9 cellular contexts compared by ENCODE assay signal in genomic region chr3:106566277-106566676, GRCh38.
A peak's percentile ranks its signal among the peaks of the same experiment; 100 is the strongest.
DNase-seq lines count a peak whose midpoint lies in the region; TF ChIP-seq lines count a peak whose summit lies in the region.
"Had no signal": no experiment of that assay in that cellular context is flagged by ENCODE, and none has a peak within 500 bp of the region (broad histone marks: within the 10 kb centered on the region; RNA-seq: fewer than 3 reads in every experiment).

No MANE protein-coding gene starts in this region.

- peaks cover 3% of the 10 kb centered on the region for H3K4me1 Mint-ChIP-seq in activated CD4-positive, alpha-beta memory T cell treated with anti-CD3 and anti-CD28 coated beads for 36 hours (ENCODE audit: low read depth)
- peaks cover 2% of the 10 kb centered on the region for H3K4me1 Mint-ChIP-seq in activated CD4-positive, alpha-beta memory T cell treated with anti-CD3 and anti-CD28 coated beads, Interleukin-2, amount 10 ng/mL, durations not matched to agents 7 days and 5 days
- H3K4me1 Mint-ChIP-seq in osteocyte (ENCODE audit: unreplicated experiment), result peaks cover 8% of the 10 kb centered on the region
- H3K4me1 Mint-ChIP-seq: brain had no signal

- TF ChIP-seq CTCF in osteocyte (IDR thresholded peaks at IDR 0.05), result peak; percentile 19

- CTCF ChIA-PET in activated CD4-positive, alpha-beta memory T cell treated with anti-CD3 and anti-CD28 coated beads for 36 hours (lab: Charles Lee), result no interaction called here
- CTCF ChIA-PET in activated CD4-positive, alpha-beta memory T cell treated with anti-CD3 and anti-CD28 coated beads, Interleukin-2, amount 10 ng/mL, durations not matched to agents 7 days and 5 days (lab: Charles Lee), result no interaction called here

- H3K27me3 ChIP-seq in H7 (ENCODE audit: control insufficient read depth, insufficient read depth, low read length), result no peaks in the 10 kb centered on the region

- H3K36me3 ChIP-seq in H7 (replicated peaks; ENCODE audit: control insufficient read depth, insufficient read depth, low read length), result no peaks in the 10 kb centered on the region

- no peak overlapping the region for H3K4me3 ChIP-seq in H7 (ENCODE audit: insufficient read depth, low read depth, low read length)

- H3K4me3 Mint-ChIP-seq in activated CD4-positive, alpha-beta memory T cell treated with anti-CD3 and anti-CD28 coated beads for 36 hours, result no peak overlapping the region
- H3K4me3 Mint-ChIP-seq in activated CD4-positive, alpha-beta memory T cell treated with anti-CD3 and anti-CD28 coated beads, Interleukin-2, amount 10 ng/mL, durations not matched to agents 7 days and 5 days, result no peak overlapping the region
- H3K4me3 Mint-ChIP-seq in osteocyte (ENCODE audit: unreplicated experiment), result no peak overlapping the region
- H3K4me3 Mint-ChIP-seq: brain had no signal

- H3K36me3 Mint-ChIP-seq in activated CD4-positive, alpha-beta memory T cell treated with anti-CD3 and anti-CD28 coated beads for 36 hours, result no peaks in the 10 kb centered on the region
- no peaks in the 10 kb centered on the region for H3K36me3 Mint-ChIP-seq in activated CD4-positive, alpha-beta memory T cell treated with anti-CD3 and anti-CD28 coated beads, Interleukin-2, amount 10 ng/mL, durations not matched to agents 7 days and 5 days (ENCODE audit: low read depth)
- no peaks in the 10 kb centered on the region for H3K36me3 Mint-ChIP-seq in osteocyte (ENCODE audit: unreplicated experiment)
- H3K36me3 Mint-ChIP-seq: brain had no signal

- H3K27me3 Mint-ChIP-seq in activated CD4-positive, alpha-beta memory T cell treated with anti-CD3 and anti-CD28 coated beads for 36 hours, result peaks cover 3% of the 10 kb centered on the region
- H3K27me3 Mint-ChIP-seq in activated CD4-positive, alpha-beta memory T cell treated with anti-CD3 and anti-CD28 coated beads, Interleukin-2, amount 10 ng/mL, durations not matched to agents 7 days and 5 days, result no peaks in the 10 kb centered on the region
- no peaks in the 10 kb centered on the region for H3K27me3 Mint-ChIP-seq in osteocyte (ENCODE audit: unreplicated experiment)

- DNase-seq in activated CD4-positive, alpha-beta memory T cell treated with anti-CD3 and anti-CD28 coated beads for 36 hours, result peak; percentile 27
- no peak for DNase-seq in activated CD4-positive, alpha-beta memory T cell treated with anti-CD3 and anti-CD28 coated beads, Interleukin-2, amount 10 ng/mL, durations not matched to agents 7 days and 5 days
- DNase-seq in H7, result peak; percentile 16
- DNase-seq in NAMALWA (ENCODE audit: low spot score), result peak; percentile 38
- no peak for DNase-seq in osteocyte (ENCODE audit: extremely low spot score, unreplicated experiment)
- DNase-seq in head of caudate nucleus, result no peak
- DNase-seq in SKM-1 (lab: John Stamatoyannopoulos, UW; ENCODE audit: unreplicated experiment), result no peak
- no peak for DNase-seq in NCI-H2196 (lab: John Stamatoyannopoulos, UW; ENCODE audit: unreplicated experiment)

- H3K9me3 Mint-ChIP-seq in activated CD4-positive, alpha-beta memory T cell treated with anti-CD3 and anti-CD28 coated beads for 36 hours, result no peaks in the 10 kb centered on the region
- no peaks in the 10 kb centered on the region for H3K9me3 Mint-ChIP-seq in activated CD4-positive, alpha-beta memory T cell treated with anti-CD3 and anti-CD28 coated beads, Interleukin-2, amount 10 ng/mL, durations not matched to agents 7 days and 5 days
- peaks cover 9% of the 10 kb centered on the region for H3K9me3 Mint-ChIP-seq in osteocyte (ENCODE audit: unreplicated experiment)
- H3K9me3 Mint-ChIP-seq: brain had no signal

- intact Hi-C loops in activated CD4-positive, alpha-beta memory T cell treated with anti-CD3 and anti-CD28 coated beads for 36 hours (cut with micrococcal nuclease), result no loop called here
- intact Hi-C loops in head of caudate nucleus (cut with DNase I), result no loop called here

- no peak overlapping the region for H3K27ac Mint-ChIP-seq in activated CD4-positive, alpha-beta memory T cell treated with anti-CD3 and anti-CD28 coated beads for 36 hours
- no peak overlapping the region for H3K27ac Mint-ChIP-seq in activated CD4-positive, alpha-beta memory T cell treated with anti-CD3 and anti-CD28 coated beads, Interleukin-2, amount 10 ng/mL, durations not matched to agents 7 days and 5 days
- H3K27ac Mint-ChIP-seq in osteocyte (ENCODE audit: unreplicated experiment), result no peak overlapping the region
- H3K27ac Mint-ChIP-seq: brain had no signal

- POLR2A ChIA-PET in activated CD4-positive, alpha-beta memory T cell treated with anti-CD3 and anti-CD28 coated beads for 36 hours (lab: Charles Lee), result no interaction called here
- POLR2A ChIA-PET in activated CD4-positive, alpha-beta memory T cell treated with anti-CD3 and anti-CD28 coated beads, Interleukin-2, amount 10 ng/mL, durations not matched to agents 7 days and 5 days (lab: Charles Lee), result no interaction called here

Comparison
In these comparisons a context has a peak if more than half of its experiments do, and no peak if none do; other contexts are left out.
1. DNase-seq: peak in activated CD4-positive, alpha-beta memory T cell treated with anti-CD3 and anti-CD28 coated beads for 36 hours (single experiment), H7 (single experiment) and NAMALWA (single experiment); none in activated CD4-positive, alpha-beta memory T cell treated with anti-CD3 and anti-CD28 coated beads, Interleukin-2, amount 10 ng/mL, durations not matched to agents 7 days and 5 days (single experiment), osteocyte (single experiment), head of caudate nucleus (0 of 42), SKM-1 (single experiment) and NCI-H2196 (single experiment).